In the genomic region with DNA sequence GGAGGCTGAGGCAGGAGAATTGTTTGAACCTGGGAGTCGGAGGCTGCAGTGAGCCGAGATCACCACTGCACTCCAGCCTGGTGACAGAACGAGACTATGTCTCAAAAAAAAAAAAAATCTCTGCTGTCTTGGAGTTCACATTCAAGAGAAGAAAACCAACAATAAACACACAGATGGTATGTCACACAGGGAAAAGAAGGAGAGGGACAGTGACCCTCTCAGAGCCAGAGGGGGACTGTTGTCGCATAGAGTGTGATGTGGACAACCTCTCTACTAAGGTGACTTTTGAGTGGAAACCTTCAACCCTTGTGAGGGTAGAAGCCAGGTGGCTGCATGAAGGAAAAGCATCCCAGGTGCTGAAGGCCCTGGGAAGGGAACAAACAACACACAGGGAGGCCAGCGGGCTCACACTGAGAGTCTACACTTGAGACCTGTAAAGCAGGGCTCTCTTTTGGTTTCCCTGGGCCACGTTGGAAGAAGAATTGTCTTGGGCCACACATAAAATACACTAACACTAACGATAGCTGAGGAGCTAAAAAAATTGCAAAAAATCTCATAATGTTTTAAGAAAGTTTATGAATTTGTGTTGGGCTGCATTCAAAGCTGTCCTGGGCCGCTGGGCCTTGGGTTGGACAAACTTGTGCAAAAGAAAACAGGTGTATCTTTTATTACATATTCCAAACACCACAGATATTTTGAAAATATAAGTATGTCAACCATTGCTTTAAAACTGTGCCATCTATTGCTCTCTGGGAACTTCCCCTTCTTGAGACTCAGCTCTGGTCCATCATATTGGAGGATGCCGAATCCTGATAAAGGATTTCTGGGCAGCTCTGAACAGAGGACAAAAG, we compare ENCODE assay signal across 16 cellular contexts.
DNase-seq lines count a peak whose midpoint lies in the region; ATAC-seq and TF ChIP-seq lines count a peak whose summit lies in the region.
"Had no signal": no experiment of that assay in that cellular context is flagged by ENCODE, and none has a peak within 500 bp of the region (broad histone marks: within the 10 kb centered on the region; RNA-seq: fewer than 3 reads in every experiment).

No MANE protein-coding gene starts in this region.

- no peaks in the 10 kb centered on the region for H3K36me3 Mint-ChIP-seq in activated naive CD4-positive, alpha-beta T cell treated with anti-CD3 and anti-CD28 coated beads, Interleukin-2, amount 50 U/mL, for 24 hours
- H3K36me3 Mint-ChIP-seq in activated naive CD4-positive, alpha-beta T cell treated with anti-CD3 and anti-CD28 coated beads, Interleukin-2, amount 10 ng/mL, durations not matched to agents 7 days and 5 days = no peaks in the 10 kb centered on the region
- H3K36me3 Mint-ChIP-seq in neural crest cell (ENCODE audit: low read depth) = no peaks in the 10 kb centered on the region
- H3K36me3 Mint-ChIP-seq in activated T-helper 1 cell treated with anti-CD3 and anti-CD28 coated beads, Interleukin-12 subunit alpha, Interleukin-12 subunit beta, Interleukin-2, Interleukin-4 antibody, amounts not matched to agents 30 ng/mL and 10 ng/mL and 1 ng/mL, durations not matched to agents 14 hours and 24 hours and 36 hours (ENCODE audit: low read depth) = no peaks in the 10 kb centered on the region
- H3K36me3 Mint-ChIP-seq: CD4-positive, CD25-positive, alpha-beta regulatory T cell; CD8-positive, alpha-beta T cell had no signal

- H3K9me3 Mint-ChIP-seq in activated naive CD4-positive, alpha-beta T cell treated with anti-CD3 and anti-CD28 coated beads, Interleukin-2, amount 50 U/mL, for 24 hours = no peaks in the 10 kb centered on the region
- H3K9me3 Mint-ChIP-seq in activated naive CD4-positive, alpha-beta T cell treated with anti-CD3 and anti-CD28 coated beads, Interleukin-2, amount 10 ng/mL, durations not matched to agents 7 days and 5 days = no peaks in the 10 kb centered on the region
- H3K9me3 Mint-ChIP-seq in neural crest cell = peaks cover 4% of the 10 kb centered on the region
- no peaks in the 10 kb centered on the region for H3K9me3 Mint-ChIP-seq in activated T-helper 1 cell treated with anti-CD3 and anti-CD28 coated beads, Interleukin-12 subunit alpha, Interleukin-12 subunit beta, Interleukin-2, Interleukin-4 antibody, amounts not matched to agents 30 ng/mL and 10 ng/mL and 1 ng/mL, durations not matched to agents 14 hours and 24 hours and 36 hours
- H3K9me3 Mint-ChIP-seq: CD4-positive, CD25-positive, alpha-beta regulatory T cell; CD8-positive, alpha-beta T cell; H9 had no signal

- no peak for TF ChIP-seq CTCF in neural crest cell (conservative IDR thresholded peaks at IDR 0.05)

- CTCF ChIA-PET in activated naive CD4-positive, alpha-beta T cell treated with anti-CD3 and anti-CD28 coated beads, Interleukin-2, amount 10 ng/mL, durations not matched to agents 7 days and 5 days (lab: Charles Lee) = no interaction called here

- DNase-seq in activated naive CD4-positive, alpha-beta T cell treated with anti-CD3 and anti-CD28 coated beads, Interleukin-2, amount 10 ng/mL, durations not matched to agents 7 days and 5 days = no peak
- peak; percentile 6 for DNase-seq in islet precursor cell
- DNase-seq in neural crest cell (ENCODE audit: low read depth, low spot score) = no peak
- no peak for DNase-seq in H4 (ENCODE audit: low spot score)
- no peak for DNase-seq in activated T-helper 1 cell treated with anti-CD3 and anti-CD28 coated beads, Interleukin-12 subunit alpha, Interleukin-12 subunit beta, Interleukin-2, Interleukin-4 antibody, amounts not matched to agents 30 ng/mL and 10 ng/mL and 1 ng/mL, durations not matched to agents 14 hours and 24 hours and 36 hours (ENCODE audit: low spot score)
- DNase-seq: Caco-2; CD4-positive, CD25-positive, alpha-beta regulatory T cell; CD8-positive, alpha-beta T cell; DMS153; DND-41; GM23248; H9 had no signal

- no peak overlapping the region for H3K4me3 Mint-ChIP-seq in activated naive CD4-positive, alpha-beta T cell treated with anti-CD3 and anti-CD28 coated beads, Interleukin-2, amount 50 U/mL, for 24 hours
- no peak overlapping the region for H3K4me3 Mint-ChIP-seq in activated naive CD4-positive, alpha-beta T cell treated with anti-CD3 and anti-CD28 coated beads, Interleukin-2, amount 10 ng/mL, durations not matched to agents 7 days and 5 days
- H3K4me3 Mint-ChIP-seq in neural crest cell = no peak overlapping the region
- no peak overlapping the region for H3K4me3 Mint-ChIP-seq in activated T-helper 1 cell treated with anti-CD3 and anti-CD28 coated beads, Interleukin-12 subunit alpha, Interleukin-12 subunit beta, Interleukin-2, Interleukin-4 antibody, amounts not matched to agents 30 ng/mL and 10 ng/mL and 1 ng/mL, durations not matched to agents 14 hours and 24 hours and 36 hours
- H3K4me3 Mint-ChIP-seq: B cell; CD4-positive, CD25-positive, alpha-beta regulatory T cell; CD8-positive, alpha-beta T cell; H9 had no signal

- no peaks in the 10 kb centered on the region for H3K4me1 Mint-ChIP-seq in activated naive CD4-positive, alpha-beta T cell treated with anti-CD3 and anti-CD28 coated beads, Interleukin-2, amount 50 U/mL, for 24 hours
- H3K4me1 Mint-ChIP-seq in activated naive CD4-positive, alpha-beta T cell treated with anti-CD3 and anti-CD28 coated beads, Interleukin-2, amount 10 ng/mL, durations not matched to agents 7 days and 5 days = no peaks in the 10 kb centered on the region
- peaks cover 55% of the 10 kb centered on the region for H3K4me1 Mint-ChIP-seq in neural crest cell
- no peaks in the 10 kb centered on the region for H3K4me1 Mint-ChIP-seq in activated T-helper 1 cell treated with anti-CD3 and anti-CD28 coated beads, Interleukin-12 subunit alpha, Interleukin-12 subunit beta, Interleukin-2, Interleukin-4 antibody, amounts not matched to agents 30 ng/mL and 10 ng/mL and 1 ng/mL, durations not matched to agents 14 hours and 24 hours and 36 hours (ENCODE audit: low read depth)
- H3K4me1 Mint-ChIP-seq: CD4-positive, CD25-positive, alpha-beta regulatory T cell had no signal

- no peak for ATAC-seq in HG03097 (IDR thresholded peaks at IDR 0.05; ENCODE audit: low FRiP score, unreplicated experiment)
- ATAC-seq: CD8-positive, alpha-beta T cell; HCT116 had no signal

- peak overlapping the region; percentile 42 for H3K27ac Mint-ChIP-seq in activated naive CD4-positive, alpha-beta T cell treated with anti-CD3 and anti-CD28 coated beads, Interleukin-2, amount 50 U/mL, for 24 hours
- no peak overlapping the region for H3K27ac Mint-ChIP-seq in activated naive CD4-positive, alpha-beta T cell treated with anti-CD3 and anti-CD28 coated beads, Interleukin-2, amount 10 ng/mL, durations not matched to agents 7 days and 5 days
- peak overlapping the region; percentile 37 for H3K27ac Mint-ChIP-seq in neural crest cell (ENCODE audit: unreplicated experiment)
- H3K27ac Mint-ChIP-seq in activated T-helper 1 cell treated with anti-CD3 and anti-CD28 coated beads, Interleukin-12 subunit alpha, Interleukin-12 subunit beta, Interleukin-2, Interleukin-4 antibody, amounts not matched to agents 30 ng/mL and 10 ng/mL and 1 ng/mL, durations not matched to agents 14 hours and 24 hours and 36 hours = no peak overlapping the region
- H3K27ac Mint-ChIP-seq: B cell; CD4-positive, CD25-positive, alpha-beta regulatory T cell; CD8-positive, alpha-beta T cell had no signal

- peaks cover 4% of the 10 kb centered on the region for H3K27me3 Mint-ChIP-seq in activated naive CD4-positive, alpha-beta T cell treated with anti-CD3 and anti-CD28 coated beads, Interleukin-2, amount 50 U/mL, for 24 hours
- H3K27me3 Mint-ChIP-seq in activated naive CD4-positive, alpha-beta T cell treated with anti-CD3 and anti-CD28 coated beads, Interleukin-2, amount 10 ng/mL, durations not matched to agents 7 days and 5 days = peaks cover 7% of the 10 kb centered on the region
- no peaks in the 10 kb centered on the region for H3K27me3 Mint-ChIP-seq in neural crest cell (ENCODE audit: low read depth)
- H3K27me3 Mint-ChIP-seq in activated T-helper 1 cell treated with anti-CD3 and anti-CD28 coated beads, Interleukin-12 subunit alpha, Interleukin-12 subunit beta, Interleukin-2, Interleukin-4 antibody, amounts not matched to agents 30 ng/mL and 10 ng/mL and 1 ng/mL, durations not matched to agents 14 hours and 24 hours and 36 hours (ENCODE audit: insufficient read depth) = peaks cover 7% of the 10 kb centered on the region

- intact Hi-C loops in activated T-helper 1 cell treated with anti-CD3 and anti-CD28 coated beads, Interleukin-12 subunit alpha, Interleukin-12 subunit beta, Interleukin-2, Interleukin-4 antibody, amounts not matched to agents 30 ng/mL and 10 ng/mL and 1 ng/mL, durations not matched to agents 14 hours and 24 hours and 36 hours (cut with micrococcal nuclease) = no loop called here

Comparison
In these comparisons a context has a peak if more than half of its experiments do, and no peak if none do; other contexts are left out.
1. H3K27ac Mint-ChIP-seq: peak in activated naive CD4-positive, alpha-beta T cell treated with anti-CD3 and anti-CD28 coated beads, Interleukin-2, amount 50 U/mL, for 24 hours (single experiment) and neural crest cell (single experiment); none in activated naive CD4-positive, alpha-beta T cell treated with anti-CD3 and anti-CD28 coated beads, Interleukin-2, amount 10 ng/mL, durations not matched to agents 7 days and 5 days (single experiment) and activated T-helper 1 cell treated with anti-CD3 and anti-CD28 coated beads, Interleukin-12 subunit alpha, Interleukin-12 subunit beta, Interleukin-2, Interleukin-4 antibody, amounts not matched to agents 30 ng/mL and 10 ng/mL and 1 ng/mL, durations not matched to agents 14 hours and 24 hours and 36 hours (single experiment).